8 cellular contexts compared by ENCODE assay signal in the genomic region with DNA sequence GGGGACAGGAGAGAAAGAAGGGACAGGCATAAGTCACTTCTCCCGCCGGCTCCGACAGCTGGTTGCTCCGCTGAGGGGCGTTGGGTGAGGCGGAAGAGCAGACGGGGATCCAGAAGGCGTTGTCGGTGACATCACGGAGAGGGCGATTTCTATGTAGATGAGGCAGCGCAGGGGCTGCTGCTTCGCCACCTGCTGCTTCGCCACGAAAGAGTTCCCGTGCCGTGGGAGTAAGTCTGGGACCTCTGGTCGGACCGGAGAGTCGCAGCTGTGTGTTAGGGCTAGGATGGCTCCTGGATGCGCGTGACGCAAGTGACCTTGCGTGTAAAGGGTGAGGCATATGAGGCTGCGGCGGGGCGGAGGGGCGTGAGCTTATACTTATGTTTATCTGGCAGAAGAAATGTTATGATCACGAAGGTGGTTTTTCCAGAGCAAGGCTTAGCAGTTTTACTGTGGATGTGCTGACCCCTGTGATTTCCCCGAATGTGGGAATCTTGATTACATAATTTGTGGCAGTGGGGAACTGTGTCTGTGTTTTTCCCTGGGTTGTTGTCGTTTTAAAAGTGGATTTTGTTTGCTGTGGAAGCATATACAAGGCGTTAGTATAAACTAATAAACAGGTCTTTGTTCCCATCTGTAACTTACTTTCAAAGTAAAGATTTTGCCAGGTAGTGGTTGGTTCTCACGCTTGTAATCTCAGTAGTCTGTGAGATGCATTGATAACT. TPM values are rescaled to one million over a fixed set of nuclear protein-coding genes. Genes with fewer than 3 reads are reported as not detected.
DNase-seq lines count a peak whose midpoint lies in the region; ATAC-seq and TF ChIP-seq lines count a peak whose summit lies in the region.
"Not testable (repeated sequence)": the region's sequence is repeated elsewhere in the genome, so short reads cannot be mapped to it uniquely, and the experiment has no call there.

No MANE protein-coding gene starts in this region.

- peak; percentile 51 for DNase-seq in G401 (ENCODE audit: low spot score)
- peak; percentile 90 for DNase-seq in H9
- peak; percentile 81 for DNase-seq in Right ventricle myocardium inferior (ENCODE audit: missing footprints)
- peak; percentile 49 for DNase-seq in occipital lobe (lab: John Stamatoyannopoulos, UW)
- peak; percentile 81 to 84 for DNase-seq in stimulated activated naive CD8-positive, alpha-beta T cell treated with anti-CD3 and anti-CD28 coated beads, Interleukin-15, amount 100 ng/mL, for 72 hours

- H2BK12ac ChIP-seq in H9 (ENCODE audit: insufficient read length, low read depth, low read length), result not testable (repeated sequence)

- H3K27ac ChIP-seq in H9 (ENCODE audit: insufficient read length, low read depth, low read length) (peak overlapping the region; percentile 82), SU-DHL-6 (ENCODE audit: low read depth, low read length) (peak overlapping the region; percentile 29; the same call in 1 of the 2 replicates)

- H3K4me3 Mint-ChIP-seq in H9, result peak overlapping the region; percentile 77 to 84
- H3K4me3 Mint-ChIP-seq in activated naive CD8-positive, alpha-beta T cell, result peak overlapping the region; percentile 93
- H3K4me3 Mint-ChIP-seq in stimulated activated naive CD8-positive, alpha-beta T cell treated with anti-CD3 and anti-CD28 coated beads, Interleukin-15, amount 100 ng/mL, for 72 hours, result peak overlapping the region; percentile 79 to 82

- not testable (repeated sequence) for H2AK5ac ChIP-seq in H9 (ENCODE audit: insufficient read length, low read length)

- H4K91ac ChIP-seq in H9 (ENCODE audit: insufficient read length, low read depth, low read length), result not testable (repeated sequence)

- ATAC-seq in Right ventricle myocardium inferior, result peak; percentile 84
- ATAC-seq in stimulated activated naive CD8-positive, alpha-beta T cell treated with anti-CD3 and anti-CD28 coated beads, Interleukin-15, amount 100 ng/mL, for 72 hours, result peak; percentile 85

- peak overlapping the region; percentile 100 for H3K27ac Mint-ChIP-seq in H9
- H3K27ac Mint-ChIP-seq in activated naive CD8-positive, alpha-beta T cell, result peak overlapping the region; percentile 100
- H3K27ac Mint-ChIP-seq in stimulated activated naive CD8-positive, alpha-beta T cell treated with anti-CD3 and anti-CD28 coated beads, Interleukin-15, amount 100 ng/mL, for 72 hours, result peak overlapping the region; percentile 99 to 100

- H3K4ac ChIP-seq in H9 (ENCODE audit: low read depth, low read length), result not testable (repeated sequence)

- not testable (repeated sequence) for H4K8ac ChIP-seq in H9 (replicated peaks; ENCODE audit: insufficient read length, low read depth, low read length)

- H2BK15ac ChIP-seq in H9 (ENCODE audit: low read depth, low read length), result not testable (repeated sequence)

- H3K27me3 ChIP-seq in H9 (ENCODE audit: insufficient read depth, low read length); Loucy (ENCODE audit: insufficient read depth, low read length, poor library complexity, severe bottlenecking); SU-DHL-6 (ENCODE audit: low read length): not testable (repeated sequence)

- not testable (repeated sequence) for H3K36me3 Mint-ChIP-seq in H9 (ENCODE audit: insufficient read depth in 1 of 3, low read depth in 3 of 3); activated naive CD8-positive, alpha-beta T cell

- not testable (repeated sequence) for TF ChIP-seq CTCF in H9 (conservative IDR thresholded peaks at IDR 0.05); Loucy (conservative IDR thresholded peaks at IDR 0.05; ENCODE audit: low read length); SU-DHL-6 (IDR thresholded peaks at IDR 0.05; ENCODE audit: insufficient read depth, low read length, poor library complexity, severe bottlenecking)

- peak overlapping the region; percentile 91 for H3K9ac ChIP-seq in H9 (ENCODE audit: extremely low read depth, insufficient read length, low read length)
- H3K9ac ChIP-seq in Loucy (ENCODE audit: low read depth, low read length, poor library complexity, severe bottlenecking), result not testable (repeated sequence)
- H3K9ac ChIP-seq in SU-DHL-6 (ENCODE audit: low read length), result peak overlapping the region; percentile 53

- H3K4me3 ChIP-seq in Loucy (ENCODE audit: low read length, poor library complexity, severe bottlenecking) (peak overlapping the region; percentile 21), SU-DHL-6 (ENCODE audit: insufficient read depth, low read length, poor library complexity, severe bottlenecking) (peak overlapping the region; percentile 44)

- H4K20me1 ChIP-seq in H9 (ENCODE audit: control insufficient read depth, insufficient read depth, insufficient read length); Loucy (ENCODE audit: insufficient read depth, low read length, poor library complexity, severe bottlenecking); SU-DHL-6 (ENCODE audit: low read depth, low read length): not testable (repeated sequence)

- H3K36me3 ChIP-seq in Loucy (ENCODE audit: insufficient read depth, low read length); SU-DHL-6 (ENCODE audit: low read length): not testable (repeated sequence)

- intact Hi-C loops in Right ventricle myocardium inferior (cut with DNase I), result not testable (repeated sequence)

- not testable (repeated sequence) for H3K23me2 ChIP-seq in H9 (ENCODE audit: insufficient read length, low read depth, low read length, poor library complexity, severe bottlenecking)

- H3K56ac ChIP-seq in H9 (ENCODE audit: insufficient read length, low read depth, low read length), result not testable (repeated sequence)

- H3K79me2 ChIP-seq in H9 (ENCODE audit: insufficient read depth, low read length); Loucy (ENCODE audit: insufficient read depth, low read length); SU-DHL-6 (ENCODE audit: insufficient read depth, low read length): not testable (repeated sequence)

- not testable (repeated sequence) for H2BK20ac ChIP-seq in H9 (ENCODE audit: low read depth, low read length, poor library complexity, severe bottlenecking)

- H3K23ac ChIP-seq in H9 (ENCODE audit: insufficient read length, low read depth, low read length), result not testable (repeated sequence)

- not testable (repeated sequence) for H2AFZ ChIP-seq in H9 (ENCODE audit: low read length); Loucy (ENCODE audit: low read length)
- peak overlapping the region; percentile 77 for H2AFZ ChIP-seq in SU-DHL-6 (ENCODE audit: low read depth, low read length, severe bottlenecking)

- not testable (repeated sequence) for H2BK120ac ChIP-seq in H9 (ENCODE audit: low read depth, low read length, poor library complexity, severe bottlenecking)

- H3K4me1 ChIP-seq in H9 (ENCODE audit: insufficient read depth, low read length); Loucy (ENCODE audit: insufficient read depth, low read length, poor library complexity, severe bottlenecking): not testable (repeated sequence)

- not testable (repeated sequence) for H3K9me3 ChIP-seq in H9 (ENCODE audit: control insufficient read depth, low read depth, low read length); Loucy (ENCODE audit: insufficient read depth, low read depth, low read length); SU-DHL-6 (ENCODE audit: insufficient read depth, low read length)

- H3K9me3 Mint-ChIP-seq in H9; activated naive CD8-positive, alpha-beta T cell (ENCODE audit: low read depth); stimulated activated naive CD8-positive, alpha-beta T cell treated with anti-CD3 and anti-CD28 coated beads, Interleukin-15, amount 100 ng/mL, for 72 hours: not testable (repeated sequence)

- not testable (repeated sequence) for H3T11ph ChIP-seq in H9 (ENCODE audit: low read length)

- not testable (repeated sequence) for H3K27me3 Mint-ChIP-seq in H9 (ENCODE audit: low read depth); activated naive CD8-positive, alpha-beta T cell; stimulated activated naive CD8-positive, alpha-beta T cell treated with anti-CD3 and anti-CD28 coated beads, Interleukin-15, amount 100 ng/mL, for 72 hours

- in situ Hi-C loops in G401 (cut with HindIII; ENCODE audit: low sequenced_read_pairs), result not testable (repeated sequence)

- peak overlapping the region; percentile 98 for H2BK5ac ChIP-seq in H9 (ENCODE audit: insufficient read length, low read length)

- H3K18ac ChIP-seq in H9 (ENCODE audit: insufficient read length, low read depth, low read length), result peak overlapping the region; percentile 98

- H3K9me2 ChIP-seq in Loucy (replicated peaks; ENCODE audit: low read depth, low read length); SU-DHL-6 (replicated peaks; ENCODE audit: insufficient read depth, low read length): not testable (repeated sequence)

- H3F3A ChIP-seq in Loucy (ENCODE audit: low read depth); SU-DHL-6 (ENCODE audit: insufficient read depth): not testable (repeated sequence)

- peaks cover 22 to 23% of the 10 kb centered on the region in 2 experiments for H3K4me1 Mint-ChIP-seq in H9
- peaks cover 22% of the 10 kb centered on the region for H3K4me1 Mint-ChIP-seq in activated naive CD8-positive, alpha-beta T cell (ENCODE audit: low read depth)
- peaks cover 37% of the 10 kb centered on the region for H3K4me1 Mint-ChIP-seq in stimulated activated naive CD8-positive, alpha-beta T cell treated with anti-CD3 and anti-CD28 coated beads, Interleukin-15, amount 100 ng/mL, for 72 hours

- H4K5ac ChIP-seq in H9 (ENCODE audit: insufficient read length, low read depth, low read length), result peak overlapping the region; percentile 83

- WGBS in H9 (ENCODE audit: extremely low coverage, insufficient read length, low lambda C conversion rate), result no CpG with 5 or more reads among the region's 33 CpGs

- H3K4me2 ChIP-seq in H9 (ENCODE audit: insufficient read depth, insufficient read length, low read length), result peak overlapping the region; percentile 76
- H3K4me2 ChIP-seq in Loucy (ENCODE audit: low read depth, low read length, poor library complexity, severe bottlenecking), result not testable (repeated sequence)
- H3K4me2 ChIP-seq in SU-DHL-6 (ENCODE audit: low read depth, low read length, poor library complexity, severe bottlenecking), result peak overlapping the region; percentile 65

- H3K14ac ChIP-seq in H9 (ENCODE audit: insufficient read depth, low read length), result peak overlapping the region; percentile 93

- H3K79me1 ChIP-seq in H9 (ENCODE audit: insufficient read depth, low read depth, low read length, poor library complexity, severe bottlenecking), result not testable (repeated sequence)

RNA-seq across cellular contexts. Expression of gene PPIAL4A, which starts 52.8 kb away (rescaled TPM):
- total RNA-seq in G401 (2014; rRNA removed; shearing (Covaris generic)), result not detected in 2 replicates
- total RNA-seq in H9 (2021), result not detected in 2 replicates
- total RNA-seq in Right ventricle myocardium inferior, result not detected
- not detected for total RNA-seq in occipital lobe

Comparison
In these comparisons a context has a peak if more than half of its experiments do, and no peak if none do; other contexts are left out.
1. Peak in every context shown above with its lines: DNase-seq, ATAC-seq, H3K4me3 ChIP-seq and H3K27ac ChIP-seq.